Comparison of ENCODE assay signal across 26 cellular contexts in genomic region chr10:25952857-25953256, GRCh38. TPM values are rescaled to one million over a fixed set of nuclear protein-coding genes. Genes with fewer than 3 reads are reported as not detected.
DNase-seq lines count a peak whose midpoint lies in the region; ATAC-seq, FAIRE-seq and TF ChIP-seq lines count a peak whose summit lies in the region.
"Had no signal": no experiment of that assay in that cellular context is flagged by ENCODE, and none has a peak within 500 bp of the region (broad histone marks: within the 10 kb centered on the region; RNA-seq: fewer than 3 reads in every experiment).

No MANE protein-coding gene starts in this region.

- no TSS peak for BruUV-seq in A673 (replicated peaks; lab: Mats Ljungman, UMichigan)

- intact Hi-C loops in A673 (cut with micrococcal nuclease; ENCODE audit: unreplicated experiment): no loop called here

- H3K27ac ChIP-seq in A673 (ENCODE audit: low read depth, low read length, poor library complexity, severe bottlenecking): no peak overlapping the region
- H3K27ac ChIP-seq: esophagus muscularis mucosa, neural progenitor cell, psoas muscle, skin epidermis, upper lobe of right lung had no signal

- FAIRE-seq in islet of Langerhans (lab: Jason Lieb, UNC) (peak; percentile 100), D721Med (lab: Jason Lieb, UNC) (no peak)
- FAIRE-seq: astrocyte, G401.6 had no signal

- TF ChIP-seq CTCF in A673 (conservative IDR thresholded peaks at IDR 0.05; ENCODE audit: low read depth, low read length): no peak
- no peak for TF ChIP-seq CTCF in D721Med (IDR thresholded peaks at IDR 0.05; ENCODE audit: insufficient read depth, missing control alignments)

- peaks cover 3% of the 10 kb centered on the region for H3K27me3 ChIP-seq in A673 (replicated peaks; ENCODE audit: insufficient read depth, low read depth, low read length, poor library complexity)
- H3K27me3 ChIP-seq: esophagus muscularis mucosa, neural progenitor cell, upper lobe of right lung had no signal

- POLR2A ChIA-PET in A673 (lab: Charles Lee; ENCODE audit: low non-redundant PET): no interaction called here

- H3K4me1 ChIP-seq in A673 (ENCODE audit: insufficient read depth, low read length, poor library complexity, severe bottlenecking): no peaks in the 10 kb centered on the region
- H3K4me1 ChIP-seq: esophagus muscularis mucosa, neural progenitor cell, psoas muscle, upper lobe of right lung had no signal

- DNase-seq in NCI-H2107 treated with DMSO at 0.1 percent for 48 hours (lab: John Stamatoyannopoulos, UW; ENCODE audit: unreplicated experiment) (peak; percentile 40), NCI-H2107 (lab: John Stamatoyannopoulos, UW) (no peak), NCI-H1436 treated with DMSO at 0.1 percent for 48 hours (lab: John Stamatoyannopoulos, UW) (peak; percentile 99), A673 (ENCODE audit: low spot score) (no peak), D721Med (ENCODE audit: insufficient read length, low spot score) (no peak)
- DNase-seq in stimulated activated CD4-positive, alpha-beta T cell treated with anti-CD3 and anti-CD28 coated beads, Interleukin-15, amount 100 ng/mL, for 24 hours: no peak
- DNase-seq: activated CD4-positive, CD25-positive, alpha-beta regulatory T cell treated with anti-CD3 and anti-CD28 coated beads, Interleukin-2, amount 50 U/mL, for 72 hours; cerebellar nuclear complex; effector CD8-positive, alpha-beta T cell; left ventricle myocardium superior; NCI-H345; psoas muscle; RPMI8226; stimulated activated CD4-positive, alpha-beta T cell treated with anti-CD3 and anti-CD28 coated beads, Interleukin-4, amount 100 ng/mL, for 1 hour; upper lobe of right lung had no signal

- no peaks in the 10 kb centered on the region for H3K36me3 ChIP-seq in A673 (ENCODE audit: insufficient read depth, low read length, poor library complexity, severe bottlenecking)
- H3K36me3 ChIP-seq: esophagus muscularis mucosa, neural progenitor cell, upper lobe of right lung had no signal

- peak; percentile 79 for ATAC-seq in HG02852 (IDR thresholded peaks at IDR 0.05; ENCODE audit: unreplicated experiment)
- ATAC-seq: activated naive CD4-positive, alpha-beta T cell treated with anti-CD3 and anti-CD28 coated beads, Interleukin-2, amount 50 U/mL, for 72 hours; left ventricle myocardium superior; psoas muscle; upper lobe of right lung had no signal

- CTCF ChIA-PET in A673 (lab: Charles Lee): no interaction called here

- no peak overlapping the region for H3K4me3 ChIP-seq in A673 (ENCODE audit: low read depth, low read length, poor library complexity, severe bottlenecking)
- H3K4me3 ChIP-seq: esophagus muscularis mucosa, neural progenitor cell, psoas muscle, skin epidermis, upper lobe of right lung had no signal

- H3K9me3 ChIP-seq in A673 (ENCODE audit: low read depth, low read length, poor library complexity, severe bottlenecking): no peaks in the 10 kb centered on the region
- H3K9me3 ChIP-seq: psoas muscle, upper lobe of right lung had no signal

RNA-seq across cellular contexts. Expression of gene MYO3A, which starts 18.8 kb away (rescaled TPM):
- 0.39 and 0.88 TPM in 2 replicates for total RNA-seq in A673 (2021)
- total RNA-seq: A172; activated CD8-positive, alpha-beta memory T cell treated with anti-CD3 and anti-CD28 coated beads for 36 hours; activated naive CD4-positive, alpha-beta T cell treated with anti-CD3 and anti-CD28 coated beads, Interleukin-2, amount 50 U/mL, for 72 hours; H4; left ventricle myocardium superior had no signal

Comparison
In these comparisons a context has a peak if more than half of its experiments do, and no peak if none do; other contexts are left out.
1. DNase-seq: peak in NCI-H2107 treated with DMSO at 0.1 percent for 48 hours (single experiment) and NCI-H1436 treated with DMSO at 0.1 percent for 48 hours (single experiment); none in NCI-H2107 (single experiment), A673 (single experiment), stimulated activated CD4-positive, alpha-beta T cell treated with anti-CD3 and anti-CD28 coated beads, Interleukin-15, amount 100 ng/mL, for 24 hours (single experiment) and D721Med (single experiment).